Comparison of ENCODE assay signal across 20 cellular contexts in the genomic region with DNA sequence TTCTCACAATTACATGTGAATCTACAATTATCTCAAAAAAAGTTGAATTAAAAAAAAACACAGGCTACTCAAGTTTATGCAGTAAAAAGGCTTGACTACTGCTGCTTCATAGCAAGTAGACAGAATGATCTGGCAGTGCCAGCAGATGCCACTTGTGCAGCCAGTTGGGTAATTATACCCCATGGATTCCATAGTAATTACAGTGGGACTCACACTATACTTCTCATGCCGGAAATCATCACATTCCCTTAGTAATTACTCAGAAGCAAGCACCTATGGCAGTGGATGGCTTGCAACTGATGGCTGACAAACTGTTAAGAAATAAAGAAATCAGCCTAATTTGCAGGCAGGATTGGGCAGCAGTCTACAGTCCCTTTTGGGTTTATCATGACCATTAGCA.
"Had no signal": no experiment of that assay in that cellular context is flagged by ENCODE, and none has a peak within 500 bp of the region (broad histone marks: within the 10 kb centered on the region; RNA-seq: fewer than 3 reads in every experiment).

No MANE protein-coding gene starts in this region.

- H3K27ac ChIP-seq: epithelial cell of prostate, gastroesophageal sphincter, left lung, neural progenitor cell, ovary, sigmoid colon, stomach, testis, upper lobe of left lung had no signal

- H3K4me2 ChIP-seq: neural progenitor cell had no signal

- H3K9me3 ChIP-seq: ovary, sigmoid colon, testis, upper lobe of left lung had no signal

- H2AFZ ChIP-seq: neural progenitor cell had no signal

- H3K27me3 ChIP-seq: gastroesophageal sphincter, left lung, neural progenitor cell, ovary, sigmoid colon, stomach, testis, upper lobe of left lung had no signal

- H3K36me3 ChIP-seq: gastroesophageal sphincter, left lung, neural progenitor cell, ovary, sigmoid colon, stomach, upper lobe of left lung had no signal

- H3K4me3 ChIP-seq: gastroesophageal sphincter, left lung, neural progenitor cell, ovary, sigmoid colon, stomach, testis, upper lobe of left lung had no signal

- ATAC-seq: activated CD8-positive, alpha-beta T cell treated with anti-CD3 and anti-CD28 coated beads, Interleukin-2, amount 10 ng/mL, durations not matched to agents 7 days and 5 days; effector memory CD8-positive, alpha-beta T cell; gastroesophageal sphincter; left lung had no signal

- H3K4me1 ChIP-seq: gastroesophageal sphincter, neural progenitor cell, sigmoid colon, testis, upper lobe of left lung had no signal

- DNase-seq: activated B cell treated with CpG ODN at 0.5 μM for 24 hours; activated CD4-positive, alpha-beta T cell treated with anti-CD3 and anti-CD28 coated beads for 48 hours; activated CD8-positive, alpha-beta memory T cell treated with anti-CD3 and anti-CD28 coated beads, Interleukin-2, amount 50 U/mL, for 48 hours; activated CD8-positive, alpha-beta T cell treated with anti-CD3 and anti-CD28 coated beads, Interleukin-2, amount 10 ng/mL, durations not matched to agents 7 days and 5 days; activated gamma-delta T cell treated with Interleukin-2 at 50 U/mL for 16 hours; activated naive CD8-positive, alpha-beta T cell treated with anti-CD3 and anti-CD28 coated beads, Interleukin-2, amount 10 ng/mL, durations not matched to agents 7 days and 5 days; dermis blood vessel endothelial cell; effector memory CD8-positive, alpha-beta T cell; islet precursor cell; left lung; naive B cell; ovary; sigmoid colon; stimulated activated CD4-positive, alpha-beta T cell treated with anti-CD3 and anti-CD28 coated beads, Interleukin-2, amount 100 ng/mL, for 24 hours; stomach; testis; upper lobe of left lung had no signal
